In genomic region chr6:79186564-79186963, GRCh38 we compare ENCODE assay signal across 1 cellular context.
A peak's percentile ranks its signal among the peaks of the same experiment; 100 is the strongest.
TF ChIP-seq lines count a peak whose summit lies in the region.

No MANE protein-coding gene starts in this region.

TF ChIP-seq in HepG2, 621 proteins besides CTCF, POLR2A, EP300 and RAD21 (continued from another document and continues in another):
- TF ChIP-seq, protein P1, sequence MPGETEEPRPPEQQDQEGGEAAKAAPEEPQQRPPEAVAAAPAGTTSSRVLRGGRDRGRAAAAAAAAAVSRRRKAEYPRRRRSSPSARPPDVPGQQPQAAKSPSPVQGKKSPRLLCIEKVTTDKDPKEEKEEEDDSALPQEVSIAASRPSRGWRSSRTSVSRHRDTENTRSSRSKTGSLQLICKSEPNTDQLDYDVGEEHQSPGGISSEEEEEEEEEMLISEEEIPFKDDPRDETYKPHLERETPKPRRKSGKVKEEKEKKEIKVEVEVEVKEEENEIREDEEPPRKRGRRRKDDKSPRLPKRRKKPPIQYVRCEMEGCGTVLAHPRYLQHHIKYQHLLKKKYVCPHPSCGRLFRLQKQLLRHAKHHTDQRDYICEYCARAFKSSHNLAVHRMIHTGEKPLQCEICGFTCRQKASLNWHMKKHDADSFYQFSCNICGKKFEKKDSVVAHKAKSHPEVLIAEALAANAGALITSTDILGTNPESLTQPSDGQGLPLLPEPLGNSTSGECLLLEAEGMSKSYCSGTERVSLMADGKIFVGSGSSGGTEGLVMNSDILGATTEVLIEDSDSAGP (CRISPR knock-in tag; IDR thresholded peaks at IDR 0.05; ENCODE audit: borderline replicate concordance) = no peak
- TF ChIP-seq IKZF1 (IDR thresholded peaks at IDR 0.05) (no peak), GABPA (IDR thresholded peaks at IDR 0.05; ENCODE audit: low read depth, low read length) (no peak), GABPA (CRISPR knock-in tag; IDR thresholded peaks at IDR 0.05; ENCODE audit: low read depth) (peak; percentile 29; the same call in 1 of the 2 replicates), ELF4 (CRISPR knock-in tag; IDR thresholded peaks at IDR 0.05; ENCODE audit: borderline replicate concordance) (no peak), STAG1 (CRISPR knock-in tag; IDR thresholded peaks at IDR 0.05) (peak; percentile 22; the same call in 1 of the 2 replicates), ZNF557 (CRISPR knock-in tag; IDR thresholded peaks at IDR 0.05) (no peak), SAP130 (CRISPR knock-in tag; IDR thresholded peaks at IDR 0.05; ENCODE audit: low read depth) (peak; percentile 30; the same call in 1 of the 2 replicates), ZMYM4 (CRISPR knock-in tag; IDR thresholded peaks at IDR 0.05) (peak; percentile 64), ZFP36L2 (CRISPR knock-in tag; IDR thresholded peaks at IDR 0.05) (no peak), KDM2A (CRISPR knock-in tag; IDR thresholded peaks at IDR 0.05; ENCODE audit: borderline replicate concordance, low read depth) (no peak), ZNF180 (CRISPR knock-in tag; IDR thresholded peaks at IDR 0.05; ENCODE audit: borderline replicate concordance, low read depth) (no peak), ARID3A (IDR thresholded peaks at IDR 0.05; ENCODE audit: low read depth, low read length) (no peak), SRSF1 (optimal IDR thresholded peaks at IDR 0.05; ENCODE audit: low read depth, low read length) (no peak), GATA4 (IDR thresholded peaks at IDR 0.05; ENCODE audit: borderline replicate concordance, low read depth) (no peak), CCDC6 (CRISPR knock-in tag; IDR thresholded peaks at IDR 0.05) (no peak), ZNF605 (CRISPR knock-in tag; IDR thresholded peaks at IDR 0.05) (no peak), AGO1 (IDR thresholded peaks at IDR 0.05; ENCODE audit: low read depth, low read length, poor library complexity, severe bottlenecking) (no peak), ELF1 (CRISPR knock-in tag; IDR thresholded peaks at IDR 0.05) (0 out of 2 replicates have a peak, but pooled peaks have one; percentile 14), MYPOP (CRISPR knock-in tag; IDR thresholded peaks at IDR 0.05) (no peak), ESRRA (CRISPR knock-in tag; IDR thresholded peaks at IDR 0.05; ENCODE audit: low read depth) (no peak), RXRB (CRISPR knock-in tag; IDR thresholded peaks at IDR 0.05; ENCODE audit: borderline replicate concordance) (peak; percentile 14; the same call in 1 of the 2 replicates), ZC3H13 (CRISPR knock-in tag; IDR thresholded peaks at IDR 0.05) (no peak), ZNF790 (CRISPR knock-in tag; IDR thresholded peaks at IDR 0.05; ENCODE audit: borderline replicate concordance) (no peak), ZSCAN21 (CRISPR knock-in tag; IDR thresholded peaks at IDR 0.05; ENCODE audit: borderline replicate concordance) (no peak), HNF4G (IDR thresholded peaks at IDR 0.05; ENCODE audit: borderline replicate concordance, low read depth, low read length) (0 out of 2 replicates have a peak, but pooled peaks have one; percentile 5), HNF4G (CRISPR knock-in tag; IDR thresholded peaks at IDR 0.05; ENCODE audit: borderline replicate concordance, low read depth) (no peak), TRAFD1 (CRISPR knock-in tag; IDR thresholded peaks at IDR 0.05; ENCODE audit: borderline replicate concordance) (no peak), SOX6 (IDR thresholded peaks at IDR 0.05) (no peak), SOX6 (CRISPR knock-in tag; IDR thresholded peaks at IDR 0.05) (peak; percentile 16; the same call in 1 of the 2 replicates), ZNF282 (IDR thresholded peaks at IDR 0.05; ENCODE audit: partially characterized antibody) (no peak), ZSCAN25 (CRISPR knock-in tag; IDR thresholded peaks at IDR 0.05) (no peak), ATF2 (CRISPR knock-in tag; IDR thresholded peaks at IDR 0.05) (no peak), ARID5B (CRISPR knock-in tag; IDR thresholded peaks at IDR 0.05) (peak; percentile 55), ZZZ3 (CRISPR knock-in tag; IDR thresholded peaks at IDR 0.05; ENCODE audit: borderline replicate concordance) (no peak), HNF4A (CRISPR knock-in tag; IDR thresholded peaks at IDR 0.05) (peak; percentile 61; the same call in 1 of the 2 replicates), SIX4 (CRISPR knock-in tag; IDR thresholded peaks at IDR 0.05) (peak; percentile 33; the same call in 1 of the 2 replicates)
- TF ChIP-seq, protein P2, sequence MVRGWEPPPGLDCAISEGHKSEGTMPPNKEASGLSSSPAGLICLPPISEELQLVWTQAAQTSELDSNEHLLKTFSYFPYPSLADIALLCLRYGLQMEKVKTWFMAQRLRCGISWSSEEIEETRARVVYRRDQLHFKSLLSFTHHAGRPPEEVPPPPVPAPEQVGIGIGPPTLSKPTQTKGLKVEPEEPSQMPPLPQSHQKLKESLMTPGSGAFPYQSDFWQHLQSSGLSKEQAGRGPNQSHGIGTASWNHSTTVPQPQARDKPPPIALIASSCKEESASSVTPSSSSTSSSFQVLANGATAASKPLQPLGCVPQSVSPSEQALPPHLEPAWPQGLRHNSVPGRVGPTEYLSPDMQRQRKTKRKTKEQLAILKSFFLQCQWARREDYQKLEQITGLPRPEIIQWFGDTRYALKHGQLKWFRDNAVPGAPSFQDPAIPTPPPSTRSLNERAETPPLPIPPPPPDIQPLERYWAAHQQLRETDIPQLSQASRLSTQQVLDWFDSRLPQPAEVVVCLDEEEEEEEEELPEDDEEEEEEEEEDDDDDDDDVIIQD (CRISPR knock-in tag; IDR thresholded peaks at IDR 0.05; ENCODE audit: low read depth) = peak; percentile 68; the same call in 1 of the 2 replicates
- TF ChIP-seq, protein P3, sequence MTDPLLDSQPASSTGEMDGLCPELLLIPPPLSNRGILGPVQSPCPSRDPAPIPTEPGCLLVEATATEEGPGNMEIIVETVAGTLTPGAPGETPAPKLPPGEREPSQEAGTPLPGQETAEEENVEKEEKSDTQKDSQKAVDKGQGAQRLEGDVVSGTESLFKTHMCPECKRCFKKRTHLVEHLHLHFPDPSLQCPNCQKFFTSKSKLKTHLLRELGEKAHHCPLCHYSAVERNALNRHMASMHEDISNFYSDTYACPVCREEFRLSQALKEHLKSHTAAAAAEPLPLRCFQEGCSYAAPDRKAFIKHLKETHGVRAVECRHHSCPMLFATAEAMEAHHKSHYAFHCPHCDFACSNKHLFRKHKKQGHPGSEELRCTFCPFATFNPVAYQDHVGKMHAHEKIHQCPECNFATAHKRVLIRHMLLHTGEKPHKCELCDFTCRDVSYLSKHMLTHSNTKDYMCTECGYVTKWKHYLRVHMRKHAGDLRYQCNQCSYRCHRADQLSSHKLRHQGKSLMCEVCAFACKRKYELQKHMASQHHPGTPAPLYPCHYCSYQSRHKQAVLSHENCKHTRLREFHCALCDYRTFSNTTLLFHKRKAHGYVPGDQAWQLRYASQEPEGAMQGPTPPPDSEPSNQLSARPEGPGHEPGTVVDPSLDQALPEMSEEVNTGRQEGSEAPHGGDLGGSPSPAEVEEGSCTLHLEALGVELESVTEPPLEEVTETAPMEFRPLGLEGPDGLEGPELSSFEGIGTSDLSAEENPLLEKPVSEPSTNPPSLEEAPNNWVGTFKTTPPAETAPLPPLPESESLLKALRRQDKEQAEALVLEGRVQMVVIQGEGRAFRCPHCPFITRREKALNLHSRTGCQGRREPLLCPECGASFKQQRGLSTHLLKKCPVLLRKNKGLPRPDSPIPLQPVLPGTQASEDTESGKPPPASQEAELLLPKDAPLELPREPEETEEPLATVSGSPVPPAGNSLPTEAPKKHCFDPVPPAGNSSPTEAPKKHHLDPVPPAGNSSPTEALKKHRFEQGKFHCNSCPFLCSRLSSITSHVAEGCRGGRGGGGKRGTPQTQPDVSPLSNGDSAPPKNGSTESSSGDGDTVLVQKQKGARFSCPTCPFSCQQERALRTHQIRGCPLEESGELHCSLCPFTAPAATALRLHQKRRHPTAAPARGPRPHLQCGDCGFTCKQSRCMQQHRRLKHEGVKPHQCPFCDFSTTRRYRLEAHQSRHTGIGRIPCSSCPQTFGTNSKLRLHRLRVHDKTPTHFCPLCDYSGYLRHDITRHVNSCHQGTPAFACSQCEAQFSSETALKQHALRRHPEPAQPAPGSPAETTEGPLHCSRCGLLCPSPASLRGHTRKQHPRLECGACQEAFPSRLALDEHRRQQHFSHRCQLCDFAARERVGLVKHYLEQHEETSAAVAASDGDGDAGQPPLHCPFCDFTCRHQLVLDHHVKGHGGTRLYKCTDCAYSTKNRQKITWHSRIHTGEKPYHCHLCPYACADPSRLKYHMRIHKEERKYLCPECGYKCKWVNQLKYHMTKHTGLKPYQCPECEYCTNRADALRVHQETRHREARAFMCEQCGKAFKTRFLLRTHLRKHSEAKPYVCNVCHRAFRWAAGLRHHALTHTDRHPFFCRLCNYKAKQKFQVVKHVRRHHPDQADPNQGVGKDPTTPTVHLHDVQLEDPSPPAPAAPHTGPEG (CRISPR knock-in tag; IDR thresholded peaks at IDR 0.05) = no peak
- TF ChIP-seq, protein P4, sequence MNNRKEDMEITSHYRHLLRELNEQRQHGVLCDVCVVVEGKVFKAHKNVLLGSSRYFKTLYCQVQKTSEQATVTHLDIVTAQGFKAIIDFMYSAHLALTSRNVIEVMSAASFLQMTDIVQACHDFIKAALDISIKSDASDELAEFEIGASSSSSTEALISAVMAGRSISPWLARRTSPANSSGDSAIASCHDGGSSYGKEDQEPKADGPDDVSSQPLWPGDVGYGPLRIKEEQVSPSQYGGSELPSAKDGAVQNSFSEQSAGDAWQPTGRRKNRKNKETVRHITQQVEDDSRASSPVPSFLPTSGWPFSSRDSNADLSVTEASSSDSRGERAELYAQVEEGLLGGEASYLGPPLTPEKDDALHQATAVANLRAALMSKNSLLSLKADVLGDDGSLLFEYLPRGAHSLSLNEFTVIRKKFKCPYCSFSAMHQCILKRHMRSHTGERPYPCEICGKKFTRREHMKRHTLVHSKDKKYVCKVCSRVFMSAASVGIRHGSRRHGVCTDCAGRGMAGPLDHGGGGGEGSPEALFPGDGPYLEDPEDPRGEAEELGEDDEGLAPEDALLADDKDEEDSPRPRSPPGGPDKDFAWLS (CRISPR knock-in tag; IDR thresholded peaks at IDR 0.05; ENCODE audit: borderline replicate concordance) = no peak
